ENCODE assay signal across 27 cellular contexts in genomic region chr16:13205352-13205751, GRCh38.
"Had no signal": no experiment of that assay in that cellular context is flagged by ENCODE, and none has a peak within 500 bp of the region (broad histone marks: within the 10 kb centered on the region; RNA-seq: fewer than 3 reads in every experiment).

No MANE protein-coding gene starts in this region.

- H3K9me3 ChIP-seq: stomach, suprapubic skin, testis, thoracic aorta, thyroid gland, tibial artery, tibial nerve, transverse colon, upper lobe of left lung, upper lobe of right lung, uterus, vagina had no signal

- H3K27me3 ChIP-seq: stomach, suprapubic skin, testis, thyroid gland, tibial artery, tibial nerve, transverse colon, upper lobe of left lung, upper lobe of right lung, uterus, vagina had no signal

- H3K27ac ChIP-seq: stomach, suprapubic skin, testis, thoracic aorta, thyroid gland, tibial artery, tibial nerve, transverse colon, upper lobe of left lung, upper lobe of right lung, uterus, vagina had no signal

- FAIRE-seq: urothelium cell line had no signal

- H3K4me1 ChIP-seq: stomach, suprapubic skin, testis, thyroid gland, tibial artery, tibial nerve, transverse colon, upper lobe of left lung, upper lobe of right lung, uterus, vagina had no signal

- H3K36me3 ChIP-seq: stomach, suprapubic skin, thoracic aorta, thyroid gland, tibial artery, tibial nerve, transverse colon, upper lobe of left lung, upper lobe of right lung, uterus, vagina had no signal

- H3K4me3 ChIP-seq: stomach, suprapubic skin, testis, thoracic aorta, thyroid gland, tibial artery, tibial nerve, transverse colon, upper lobe of left lung, upper lobe of right lung, uterus, vagina had no signal

- ATAC-seq: stimulated activated effector memory CD8-positive, alpha-beta T cell treated with anti-CD3 and anti-CD28 coated beads, Interleukin-12 subunit alpha, Interleukin-12 subunit beta, amount 100 ng/mL, for 72 hours; stimulated activated memory B cell treated with anti-CD40 and anti-IgM and Interleukin-4, amounts not matched to agents 10 μg/mL and 1 μg/mL and 100 μg/mL, for 72 hours; stimulated activated naive B cell treated with anti-CD40 and anti-IgM and Interleukin-4, amounts not matched to agents 10 μg/mL and 1 μg/mL and 100 μg/mL, for 72 hours; stimulated activated naive CD8-positive, alpha-beta T cell treated with anti-CD3 and anti-CD28 coated beads, Interleukin-15, amount 100 ng/mL, for 72 hours; stimulated activated naive CD8-positive, alpha-beta T cell treated with anti-CD3 and anti-CD28 coated beads, Interleukin-15, Interleukin-2, amounts not matched to agents 100 U/mL and 50 U/mL, for 24 hours; upper lobe of right lung had no signal

- DNase-seq: stimulated activated CD4-positive, alpha-beta T cell treated with anti-CD3 and anti-CD28 coated beads, Interleukin-2, amount 100 ng/mL, for 48 hours; stimulated activated CD4-positive, alpha-beta T cell treated with anti-CD3 and anti-CD28 coated beads, Interleukin-4, amount 100 ng/mL, for 1 hour; stimulated activated CD4-positive, alpha-beta T cell treated with anti-CD3 and anti-CD28 coated beads, Interleukin-4, amount 100 ng/mL, for 24 hours; stimulated activated CD4-positive, alpha-beta T cell treated with anti-CD3 and anti-CD28 coated beads, Interleukin-4, amount 100 ng/mL, for 4 hours; stimulated activated CD8-positive, alpha-beta memory T cell treated with anti-CD3 and anti-CD28 coated beads, Interleukin-4, amount 100 ng/mL, for 48 hours; stimulated activated naive B cell treated with anti-CD40 and anti-IgM and Interleukin-4, amounts not matched to agents 10 μg/mL and 1 μg/mL and 100 μg/mL, for 72 hours; stimulated activated naive CD4-positive, alpha-beta T cell; stimulated activated naive CD4-positive, alpha-beta T cell treated with Interleukin-2 at 50 U/mL for 16 hours; stimulated activated naive CD8-positive, alpha-beta T cell treated with anti-CD3 and anti-CD28 coated beads, Interleukin-15, amount 100 ng/mL, for 72 hours; stimulated activated naive CD8-positive, alpha-beta T cell treated with anti-CD3 and anti-CD28 coated beads, Interleukin-15, Interleukin-2, amounts not matched to agents 100 U/mL and 50 U/mL, for 24 hours; stomach; substantia nigra; testis; thyroid gland; tibial artery; transverse colon; trophoblast cell; upper lobe of left lung; upper lobe of right lung; uterus had no signal
